In the genomic region with DNA sequence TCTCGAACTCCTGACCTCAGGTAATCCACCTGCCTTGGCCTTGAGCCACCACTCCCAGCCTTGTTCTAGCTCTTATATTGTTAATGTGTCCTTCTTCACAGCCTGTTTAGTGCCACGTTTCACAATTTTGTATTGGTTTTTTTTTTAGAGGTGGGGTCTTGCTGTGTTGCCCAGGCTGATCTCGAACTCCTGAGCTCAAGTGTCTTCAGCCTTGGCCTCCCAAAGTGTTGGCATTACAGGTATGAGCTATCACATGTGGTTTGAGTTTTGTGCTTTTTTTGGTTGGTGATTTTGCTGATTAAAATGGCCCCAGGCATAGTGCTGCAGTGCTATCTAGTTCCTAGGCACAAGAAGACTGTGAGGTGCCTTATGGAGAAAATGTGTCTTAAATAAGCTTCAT, we compare ENCODE assay signal across 22 cellular contexts. TPM values are rescaled to one million over a fixed set of nuclear protein-coding genes. Genes with fewer than 3 reads are reported as not detected.
"Had no signal": no experiment of that assay in that cellular context is flagged by ENCODE, and none has a peak within 500 bp of the region (broad histone marks: within the 10 kb centered on the region; RNA-seq: fewer than 3 reads in every experiment).

No MANE protein-coding gene starts in this region.

- H3K9ac ChIP-seq: KMS-11 had no signal

- H3K36me3 ChIP-seq: SJCRH30 had no signal

- H3K9me3 ChIP-seq: SJCRH30 had no signal

- ATAC-seq: SK-N-SH treated with all-trans-retinoic acid at 6 μM for 48 hours had no signal

- DNase-seq: IMR-90, Kasumi-1, MM.1S, NCI-H1092 treated with DMSO at 0.1 percent for 48 hours, NCI-H1436, NCI-H187, NCI-H2029, NCI-H2081 treated with DMSO at 0.1 percent for 48 hours, NCI-H2171, NCI-H226, NCI-H446, NCI-H510A, NCI-H524 treated with DMSO at 0.1 percent for 48 hours, NCI-H69, NCI-H774, SHP77, SJCRH30 had no signal

- H3K27ac ChIP-seq: HL-60, KMS-11, RWPE1, SJCRH30 had no signal

- H3K4me3 ChIP-seq: SJCRH30 had no signal

- H3K4me1 ChIP-seq: SJCRH30 had no signal

RNA-seq across cellular contexts. Expression of gene CSTL1, which starts 5.9 kb away (rescaled TPM):
- total RNA-seq: IMR-90, M059J, SJCRH30 had no signal

RNA-seq across cellular contexts. Expression of gene CST11, which starts 19.0 kb away (rescaled TPM):
- total RNA-seq: IMR-90, M059J, SJCRH30 had no signal

RNA-seq across cellular contexts. Expression of gene CST8, which starts 57.3 kb away (rescaled TPM):
- total RNA-seq: IMR-90, M059J, SJCRH30 had no signal
